11 cellular contexts compared by ENCODE assay signal in genomic region chr10:69789164-69789576, GRCh38. TPM values are rescaled to one million over a fixed set of nuclear protein-coding genes. Genes with fewer than 3 reads are reported as not detected.
DNase-seq lines count a peak whose midpoint lies in the region; ATAC-seq, FAIRE-seq and TF ChIP-seq lines count a peak whose summit lies in the region.
"Had no signal": no experiment of that assay in that cellular context is flagged by ENCODE, and none has a peak within 500 bp of the region (broad histone marks: within the 10 kb centered on the region; RNA-seq: fewer than 3 reads in every experiment).

No MANE protein-coding gene starts in this region.

- WGBS in heart right ventricle, 2 donors: 59 to 64% methylated on average over 4 of the region's 4 CpGs

- H3K9me3 ChIP-seq in heart right ventricle (peaks cover 0 to 4% (median 0%) of the 10 kb centered on the region in 11 donors), ascending aorta (no peaks in the 10 kb centered on the region), uterus (no peaks in the 10 kb centered on the region)

- H3K36me3 ChIP-seq in heart right ventricle (no peaks in the 10 kb centered on the region), ascending aorta (no peaks in the 10 kb centered on the region), uterus (no peaks in the 10 kb centered on the region)

- peaks cover 0 to 7% (median 3%) of the 10 kb centered on the region in 7 donors for H3K27me3 ChIP-seq in heart right ventricle
- H3K27me3 ChIP-seq in ascending aorta: no peaks in the 10 kb centered on the region
- no peaks in the 10 kb centered on the region for H3K27me3 ChIP-seq in uterus

- DNase-seq in heart right ventricle (no peak), cardiac septum (ENCODE audit: low spot score) (no peak), ascending aorta (ENCODE audit: low spot score in 2 of 2) (peak in 1 of 2 donors; percentile 57), left kidney (ENCODE audit: low read depth, low spot score) (peak; percentile 6), uterus (no peak), urothelium cell line (ENCODE audit: low spot score) (no peak), GOT3 (lab: John Stamatoyannopoulos, UW) (no peak)
- DNase-seq: CD4-positive, alpha-beta memory T cell; NCI-H524 had no signal

- TF ChIP-seq POLR2A in uterus (IDR thresholded peaks at IDR 0.05): no peak

- intact Hi-C loops in heart right ventricle (cut with DNase I) (loop anchor here in 2 of 10 donors (5.0 kb wide), 1 partner anchor 123 kb away; no protein-coding TSS in a partner anchor), cardiac septum (cut with DNase I) (loop anchor here (5.0 kb wide), 1 partner anchor 123 kb away; no protein-coding TSS in a partner anchor), ascending aorta (cut with DNase I) (no loop called here), uterus (cut with DNase I; ENCODE audit: low total_unique reads) (loop anchor here (10.0 kb wide), 1 partner anchor 126 kb away; no protein-coding TSS in a partner anchor)

- ATAC-seq in heart right ventricle (no peak), GM19035 (IDR thresholded peaks at IDR 0.05; ENCODE audit: unreplicated experiment) (no peak)
- ATAC-seq: activated CD4-positive, CD25-positive, alpha-beta regulatory T cell treated with anti-CD3 and anti-CD28 coated beads, Interleukin-2, amount 50 U/mL, for 24 hours had no signal

- H3K27ac ChIP-seq in heart right ventricle (no peak overlapping the region), ascending aorta (peak overlapping the region; percentile 77 to 84), uterus (no peak overlapping the region)

- FAIRE-seq in urothelium cell line (lab: Jason Lieb, UNC): no peak

- H3K4me1 ChIP-seq in heart right ventricle (no peaks in the 10 kb centered on the region), ascending aorta (peaks cover 5 to 25% of the 10 kb centered on the region in 2 donors), uterus (no peaks in the 10 kb centered on the region)

- H3K4me3 ChIP-seq in heart right ventricle: no peak overlapping the region
- no peak overlapping the region for H3K4me3 ChIP-seq in ascending aorta
- no peak overlapping the region for H3K4me3 ChIP-seq in uterus

- TF ChIP-seq CTCF in heart right ventricle (IDR thresholded peaks at IDR 0.05) (peak; percentile 7 to 64 (median 52)), ascending aorta (IDR thresholded peaks at IDR 0.05) (peak; percentile 20 to 72 (median 68)), uterus (IDR thresholded peaks at IDR 0.05) (peak in 3 of 4 experiments; percentile 10 to 25 (median 17))

RNA-seq across cellular contexts. Expression of gene COL13A1, which starts 12.5 kb away (rescaled TPM):
- total RNA-seq in heart right ventricle (1 to 10 TPM in 9 of 10 donors, under 1 TPM in 1; 0.70 to 6.8 (median 2.9) TPM), cardiac septum (9.5 TPM), ascending aorta (8.0 TPM), uterus (10 to 100 TPM in 1 of 4 donors, 1 to 10 TPM in 2, not detected in 1; 2.1 to 13.9 (median 3.6) TPM)
- polyA plus RNA-seq in heart right ventricle: 1 to 10 TPM; 2.1 to 2.5 TPM
- total RNA-seq: CD4-positive, alpha-beta memory T cell had no signal
- polyA plus RNA-seq: CD4-positive, alpha-beta memory T cell had no signal

Comparison
In these comparisons a context has a peak if more than half of its experiments do, and no peak if none do; other contexts are left out.
1. H3K27ac ChIP-seq: peak in ascending aorta (2 of 2); none in heart right ventricle (0 of 10) and uterus (0 of 2).
2. CTCF ChIP-seq: peak in every context shown above with its lines; median percentile 68 in ascending aorta; 52 in heart right ventricle; 17 in uterus.